17 cellular contexts compared by ENCODE assay signal in genomic region chr2:216340280-216340631, GRCh38. TPM values are rescaled to one million over a fixed set of nuclear protein-coding genes. Genes with fewer than 3 reads are reported as not detected.
DNase-seq lines count a peak whose midpoint lies in the region; FAIRE-seq and TF ChIP-seq lines count a peak whose summit lies in the region.
"Had no signal": no experiment of that assay in that cellular context is flagged by ENCODE, and none has a peak within 500 bp of the region (broad histone marks: within the 10 kb centered on the region; RNA-seq: fewer than 3 reads in every experiment).

No MANE protein-coding gene starts in this region.

- H3K18ac ChIP-seq in trophoblast cell (ENCODE audit: low read length) = no peak overlapping the region

- H4K91ac ChIP-seq in trophoblast cell (ENCODE audit: low read depth, low read length) = peak overlapping the region; percentile 37

- peak overlapping the region; percentile 33 for H4K8ac ChIP-seq in trophoblast cell (ENCODE audit: low read depth, low read length)

- no peak overlapping the region for H3K14ac ChIP-seq in trophoblast cell (ENCODE audit: low read length)

- no peaks in the 10 kb centered on the region; the same call in 1 of the 2 replicates for H3K4me1 ChIP-seq in HEK293 (ENCODE audit: control insufficient read depth, insufficient read depth, low read length)
- H3K4me1 ChIP-seq in left ventricle myocardium inferior = peaks cover 26% of the 10 kb centered on the region
- H3K4me1 ChIP-seq in trophoblast cell (ENCODE audit: control insufficient read depth in 1 of 2, insufficient read depth in 2 of 2, low read length in 2 of 2) = peaks cover 4 to 9% of the 10 kb centered on the region in 2 experiments
- no peaks in the 10 kb centered on the region for H3K4me1 ChIP-seq in small intestine (ENCODE audit: control insufficient read depth in 2 of 2, insufficient read depth in 1 of 2, low read depth in 1 of 2, low read length in 1 of 2)

- H2BK120ac ChIP-seq in trophoblast cell (ENCODE audit: insufficient read depth, low read length, poor library complexity) = no peak overlapping the region

- CTCF ChIA-PET in HEK293 (lab: Yijun Ruan, JAX) = interaction anchor here (0.6 kb wide), 1 partner anchor 311 kb away, joined by 3 read pairs; no protein-coding TSS in a partner anchor

- no peak overlapping the region for H2BK5ac ChIP-seq in trophoblast cell (ENCODE audit: low read depth, low read length, poor library complexity)

- H3K27ac ChIP-seq in HEK293 (ENCODE audit: extremely low read depth, low read depth, low read length) (no peak overlapping the region), angular gyrus (ENCODE audit: low read depth, low read length) (peak overlapping the region; percentile 22), left ventricle myocardium inferior (replicated peaks) (peak overlapping the region; percentile 76), trophoblast cell (ENCODE audit: low read depth, low read length) (no peak overlapping the region), small intestine (ENCODE audit: low read depth in 1 of 2, low read length in 1 of 2) (no peak overlapping the region)
- H3K27ac ChIP-seq: BLaER1 treated with 17β-estradiol and CSF1 and Interleukin-3, amounts not matched to agents 10 nM and 100 nM had no signal

- FAIRE-seq in small intestine (lab: Jason Lieb, UNC) (no peak), GM12891 (lab: Jason Lieb, UNC) (no peak)
- FAIRE-seq: colon, GM18507, kidney had no signal

- intact Hi-C loops in left ventricle myocardium inferior (cut with micrococcal nuclease) = no loop called here

- H3K4me3 ChIP-seq in HEK293 (ENCODE audit: low read depth, low read length) = no peak overlapping the region
- H3K4me3 ChIP-seq in left ventricle myocardium inferior = peak overlapping the region; percentile 3
- H3K4me3 ChIP-seq in trophoblast cell (ENCODE audit: low read depth, low read length) = no peak overlapping the region
- H3K4me3 ChIP-seq in small intestine (ENCODE audit: low read depth in 1 of 2, low read length in 2 of 2) = no peak overlapping the region
- H3K4me3 ChIP-seq: BLaER1 treated with 17β-estradiol and CSF1 and Interleukin-3, amounts not matched to agents 10 nM and 100 nM had no signal

- no peak for TF ChIP-seq CTCF in HEK293 (tag by site-specific recombination; IDR thresholded peaks at IDR 0.05)
- no peak for TF ChIP-seq CTCF in left ventricle myocardium inferior (IDR thresholded peaks at IDR 0.05; ENCODE audit: borderline replicate concordance)

- H3K36me3 ChIP-seq in HEK293 (ENCODE audit: control insufficient read depth in 2 of 2, insufficient read depth in 1 of 2, low read length in 2 of 2) = no peaks in the 10 kb centered on the region
- H3K36me3 ChIP-seq in left ventricle myocardium inferior = no peaks in the 10 kb centered on the region
- no peaks in the 10 kb centered on the region for H3K36me3 ChIP-seq in trophoblast cell (ENCODE audit: control insufficient read depth in 1 of 2, insufficient read depth in 2 of 2, low read length in 2 of 2)
- no peaks in the 10 kb centered on the region for H3K36me3 ChIP-seq in small intestine (ENCODE audit: control insufficient read depth in 2 of 2, insufficient read depth in 2 of 2, low read length in 2 of 2)
- H3K36me3 ChIP-seq: BLaER1 treated with 17β-estradiol and CSF1 and Interleukin-3, amounts not matched to agents 10 nM and 100 nM had no signal

- no peak for TF ChIP-seq POLR2A in GM12891 (IDR thresholded peaks at IDR 0.05; ENCODE audit: low read depth, low read length)

- peak overlapping the region; percentile 82 for H2AFZ ChIP-seq in trophoblast cell (ENCODE audit: insufficient read depth, low read length, poor library complexity)

- H3K9me3 ChIP-seq in HEK293 (ENCODE audit: control insufficient read depth, insufficient read depth, low read depth, low read length) (no peaks in the 10 kb centered on the region), left ventricle myocardium inferior (replicated peaks) (no peaks in the 10 kb centered on the region), trophoblast cell (ENCODE audit: insufficient read depth, low read depth, low read length) (no peaks in the 10 kb centered on the region), small intestine (ENCODE audit: control insufficient read depth, low read depth) (no peaks in the 10 kb centered on the region)
- H3K9me3 ChIP-seq: BLaER1 treated with 17β-estradiol and CSF1 and Interleukin-3, amounts not matched to agents 10 nM and 100 nM had no signal

- H3K4ac ChIP-seq in trophoblast cell (ENCODE audit: low read depth, low read length) = no peak overlapping the region

- H3K4me2 ChIP-seq in trophoblast cell (ENCODE audit: low read length) = no peak overlapping the region

- POLR2A ChIA-PET in HEK293 (lab: Yijun Ruan, JAX) = no interaction called here

- H3K79me1 ChIP-seq in trophoblast cell (ENCODE audit: low read length) = no peaks in the 10 kb centered on the region

- H3K9ac ChIP-seq in trophoblast cell (ENCODE audit: low read length) = no peak overlapping the region
- H3K9ac ChIP-seq: BLaER1 treated with 17β-estradiol and CSF1 and Interleukin-3, amounts not matched to agents 10 nM and 100 nM had no signal

- H3K79me2 ChIP-seq in trophoblast cell (ENCODE audit: control insufficient read depth, insufficient read depth, low read length, poor library complexity) = no peaks in the 10 kb centered on the region

- H3K23ac ChIP-seq in trophoblast cell (ENCODE audit: low read length) = no peak overlapping the region

- DNase-seq in left ventricle myocardium inferior (no peak), trophoblast cell (no peak), medulla oblongata (ENCODE audit: extremely low spot score) (no peak), SW480 (ENCODE audit: low spot score) (no peak), small intestine (no peak), GM12891 (ENCODE audit: insufficient read length, low spot score) (no peak)
- DNase-seq: activated CD8-positive, alpha-beta T cell treated with anti-CD3 and anti-CD28 coated beads for 36 hours; KBM-7; kidney; stimulated activated CD4-positive, alpha-beta T cell treated with anti-CD3 and anti-CD28 coated beads, Interleukin-1b, Interleukin-23, amount 100 ng/mL, for 48 hours; stimulated activated naive B cell treated with anti-CD40 and anti-IgM and Interleukin-4, amounts not matched to agents 10 μg/mL and 1 μg/mL and 100 μg/mL, for 72 hours had no signal

- no peak overlapping the region for H4K12ac ChIP-seq in trophoblast cell (ENCODE audit: low read depth, low read length)

- H2BK12ac ChIP-seq in trophoblast cell (ENCODE audit: low read length) = peak overlapping the region; percentile 45

- H2AK5ac ChIP-seq in trophoblast cell (ENCODE audit: low read length) = peak overlapping the region; percentile 53

- no peaks in the 10 kb centered on the region for H3K27me3 ChIP-seq in left ventricle myocardium inferior (ENCODE audit: low read depth)
- no peaks in the 10 kb centered on the region for H3K27me3 ChIP-seq in trophoblast cell (ENCODE audit: insufficient read depth, low read length)
- no peaks in the 10 kb centered on the region for H3K27me3 ChIP-seq in small intestine (ENCODE audit: control insufficient read depth in 2 of 2, insufficient read depth in 2 of 2, low read length in 2 of 2)
- H3K27me3 ChIP-seq: BLaER1 treated with 17β-estradiol and CSF1 and Interleukin-3, amounts not matched to agents 10 nM and 100 nM had no signal

- no CpG with 5 or more reads among the region's 1 CpG for WGBS in trophoblast cell (ENCODE audit: extremely low coverage, insufficient coverage, insufficient read length)
- WGBS in small intestine, 3 donors = 41 to 72% (median 57%) methylated on average over 1 of the region's 1 CpG

TF ChIP-seq in HEK293, 187 proteins besides CTCF, POLR2A, EP300 and RAD21:
- TF ChIP-seq GLIS1 (tag by site-specific recombination; IDR thresholded peaks at IDR 0.05) (peak; percentile 59), ZNF514 (tag by site-specific recombination; IDR thresholded peaks at IDR 0.05) (no peak)
- TF ChIP-seq, protein P1, sequence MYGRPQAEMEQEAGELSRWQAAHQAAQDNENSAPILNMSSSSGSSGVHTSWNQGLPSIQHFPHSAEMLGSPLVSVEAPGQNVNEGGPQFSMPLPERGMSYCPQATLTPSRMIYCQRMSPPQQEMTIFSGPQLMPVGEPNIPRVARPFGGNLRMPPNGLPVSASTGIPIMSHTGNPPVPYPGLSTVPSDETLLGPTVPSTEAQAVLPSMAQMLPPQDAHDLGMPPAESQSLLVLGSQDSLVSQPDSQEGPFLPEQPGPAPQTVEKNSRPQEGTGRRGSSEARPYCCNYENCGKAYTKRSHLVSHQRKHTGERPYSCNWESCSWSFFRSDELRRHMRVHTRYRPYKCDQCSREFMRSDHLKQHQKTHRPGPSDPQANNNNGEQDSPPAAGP (tag by site-specific recombination; IDR thresholded peaks at IDR 0.05) = 0 out of 2 replicates have a peak, but pooled peaks have one; percentile 1

TF ChIP-seq in GM12891, 5 proteins besides CTCF, POLR2A, EP300 and RAD21:
- TF ChIP-seq TAF1 (IDR thresholded peaks at IDR 0.05; ENCODE audit: low read depth, low read length) = no peak
- TF ChIP-seq PAX5 (IDR thresholded peaks at IDR 0.05; ENCODE audit: insufficient read depth, low read length, severe bottlenecking) = no peak
- TF ChIP-seq POU2F2 (IDR thresholded peaks at IDR 0.05; ENCODE audit: low read depth, low read length) = no peak
- TF ChIP-seq POLR2AphosphoS5 (IDR thresholded peaks at IDR 0.05; ENCODE audit: low read depth, low read length) = no peak
- no peak for TF ChIP-seq SPI1 (IDR thresholded peaks at IDR 0.05; ENCODE audit: low read depth, low read length)
TF ChIP-seq in GM12891: peak in this region for 0.

RNA-seq across cellular contexts. Expression of gene MARCHF4, which starts 32.0 kb away (rescaled TPM):
- total RNA-seq in left ventricle myocardium inferior = 0.08 TPM
- polyA plus RNA-seq in trophoblast cell (2013) = 0.40 and 0.42 TPM in 2 replicates
- polyA plus RNA-seq in small intestine = under 1 TPM in 2 of 3 donors, not detected in 1; 0.27 to 0.82 TPM
- not detected for polyA plus RNA-seq in GM12891 (2012; ENCODE audit: low read depth, missing spikeins)
- total RNA-seq: activated CD8-positive, alpha-beta T cell treated with anti-CD3 and anti-CD28 coated beads for 36 hours; kidney; OCI-LY7 had no signal

Comparison
In these comparisons a context has a peak if more than half of its experiments do, and no peak if none do; other contexts are left out.
1. H3K27ac ChIP-seq: peak in angular gyrus (single experiment) and left ventricle myocardium inferior (single experiment); none in HEK293 (single experiment), trophoblast cell (single experiment) and small intestine (0 of 2).